Comparison of ENCODE assay signal across 20 cellular contexts in genomic region chr5:133386662-133387061, GRCh38.
DNase-seq lines count a peak whose midpoint lies in the region; ATAC-seq and TF ChIP-seq lines count a peak whose summit lies in the region.
"Had no signal": no experiment of that assay in that cellular context is flagged by ENCODE, and none has a peak within 500 bp of the region (broad histone marks: within the 10 kb centered on the region; RNA-seq: fewer than 3 reads in every experiment).

No MANE protein-coding gene starts in this region.

- no peaks in the 10 kb centered on the region for H3K9me2 ChIP-seq in PC-9 (ENCODE audit: insufficient read depth)

- H3K36me3 Mint-ChIP-seq in activated T-cell treated with anti-CD3 and anti-CD28 coated beads, Interleukin-2, amount 50 U/mL, for 72 hours (ENCODE audit: insufficient read depth in 2 of 2) = no peaks in the 10 kb centered on the region
- no peaks in the 10 kb centered on the region for H3K36me3 Mint-ChIP-seq in activated T-cell treated with anti-CD3 and anti-CD28 coated beads, Interleukin-2, amount 50 U/mL, for 4 hours (ENCODE audit: insufficient read depth)
- H3K36me3 Mint-ChIP-seq in T-helper 17 cell (ENCODE audit: low read depth) (no peaks in the 10 kb centered on the region), osteocyte (ENCODE audit: unreplicated experiment) (no peaks in the 10 kb centered on the region), endothelial cell (ENCODE audit: low read depth, unreplicated experiment) (no peaks in the 10 kb centered on the region)
- H3K36me3 Mint-ChIP-seq: CD8-positive, alpha-beta T cell had no signal

- ATAC-seq in activated T-cell treated with anti-CD3 and anti-CD28 coated beads, Interleukin-2, amount 50 U/mL, for 72 hours (replicated peaks in 1 of 2) = peak; percentile 41 to 69
- ATAC-seq in activated T-cell treated with anti-CD3 and anti-CD28 coated beads, Interleukin-2, amount 50 U/mL, for 4 hours = no peak
- ATAC-seq in T-helper 17 cell (peak; percentile 44), HG02884 (IDR thresholded peaks at IDR 0.05; ENCODE audit: unreplicated experiment) (no peak)
- ATAC-seq: CD8-positive, alpha-beta T cell; K562; Right ventricle myocardium inferior had no signal

- no peaks in the 10 kb centered on the region for H4K20me1 ChIP-seq in PC-9 (ENCODE audit: insufficient read depth)
- H4K20me1 ChIP-seq: BLaER1 treated with 17β-estradiol and CSF1 and Interleukin-3, amounts not matched to agents 10 nM and 100 nM had no signal

- H3K4me1 Mint-ChIP-seq in activated T-cell treated with anti-CD3 and anti-CD28 coated beads, Interleukin-2, amount 50 U/mL, for 72 hours (ENCODE audit: low read depth) = peaks cover 4% of the 10 kb centered on the region
- peaks cover 2% of the 10 kb centered on the region for H3K4me1 Mint-ChIP-seq in activated T-cell treated with anti-CD3 and anti-CD28 coated beads, Interleukin-2, amount 50 U/mL, for 4 hours (ENCODE audit: low read depth)
- H3K4me1 Mint-ChIP-seq in T-helper 17 cell = peaks cover 4% of the 10 kb centered on the region
- no peaks in the 10 kb centered on the region for H3K4me1 Mint-ChIP-seq in osteocyte (ENCODE audit: unreplicated experiment)
- H3K4me1 Mint-ChIP-seq in endothelial cell (ENCODE audit: unreplicated experiment) = peaks cover 3% of the 10 kb centered on the region

- no peaks in the 10 kb centered on the region for H3F3A ChIP-seq in PC-9 (ENCODE audit: insufficient read depth, low read depth)

- no peaks in the 10 kb centered on the region for H3K4me1 ChIP-seq in PC-9 (replicated peaks; ENCODE audit: insufficient read depth)

- peak; percentile 14 to 21 for DNase-seq in activated T-cell treated with anti-CD3 and anti-CD28 coated beads, Interleukin-2, amount 50 U/mL, for 72 hours
- DNase-seq in activated T-cell treated with anti-CD3 and anti-CD28 coated beads, Interleukin-2, amount 50 U/mL, for 4 hours = no peak
- DNase-seq in T-helper 17 cell (no peak), osteocyte (ENCODE audit: extremely low spot score, unreplicated experiment) (peak; percentile 34), endothelial cell (ENCODE audit: low spot score) (no peak), PC-9 (no peak)
- peak; percentile 40 for DNase-seq in activated CD8-positive, alpha-beta memory T cell treated with anti-CD3 and anti-CD28 coated beads, Interleukin-2, amount 50 U/mL, for 48 hours
- DNase-seq: Calu3; EL; GOT3; NCI-H1105; NCI-H2081 treated with DMSO at 0.1 percent for 48 hours; NCI-H446 treated with DMSO at 0.1 percent for 48 hours; NCI-H69; NK-92 treated with Interleukin-12 subunit alpha and Interleukin-12 subunit beta, amount 100 ng/mL, for 24 hours had no signal

- no TSS peak for BruUV-seq in PC-9 (replicated peaks; lab: Mats Ljungman, UMichigan)

- no peaks in the 10 kb centered on the region for H3K79me2 ChIP-seq in PC-9 (ENCODE audit: low read depth)

- TF ChIP-seq CTCF in osteocyte (IDR thresholded peaks at IDR 0.05) (no peak), endothelial cell (IDR thresholded peaks at IDR 0.05; ENCODE audit: unreplicated experiment) (no peak), PC-9 (conservative IDR thresholded peaks at IDR 0.05) (no peak)

- H2AFZ ChIP-seq in PC-9 = no peak overlapping the region

- POLR2A ChIA-PET in PC-9 (lab: Charles Lee; ENCODE audit: unreplicated experiment) = no interaction called here

- H3K4me2 ChIP-seq in PC-9 = no peak overlapping the region
- H3K4me2 ChIP-seq: BLaER1 treated with 17β-estradiol and CSF1 and Interleukin-3, amounts not matched to agents 10 nM and 100 nM had no signal

- H3K27ac Mint-ChIP-seq in activated T-cell treated with anti-CD3 and anti-CD28 coated beads, Interleukin-2, amount 50 U/mL, for 72 hours = no peak overlapping the region
- peak overlapping the region; percentile 27 for H3K27ac Mint-ChIP-seq in T-helper 17 cell
- no peak overlapping the region for H3K27ac Mint-ChIP-seq in osteocyte (ENCODE audit: unreplicated experiment)
- H3K27ac Mint-ChIP-seq in endothelial cell (ENCODE audit: unreplicated experiment) = no peak overlapping the region
- H3K27ac Mint-ChIP-seq: CD8-positive, alpha-beta T cell had no signal

- H3K36me3 ChIP-seq in PC-9 (ENCODE audit: low read depth) = no peaks in the 10 kb centered on the region
- H3K36me3 ChIP-seq: BLaER1 treated with 17β-estradiol and CSF1 and Interleukin-3, amounts not matched to agents 10 nM and 100 nM had no signal

- H3K4me3 Mint-ChIP-seq in activated T-cell treated with anti-CD3 and anti-CD28 coated beads, Interleukin-2, amount 50 U/mL, for 72 hours = no peak overlapping the region
- H3K4me3 Mint-ChIP-seq in activated T-cell treated with anti-CD3 and anti-CD28 coated beads, Interleukin-2, amount 50 U/mL, for 4 hours = no peak overlapping the region
- no peak overlapping the region for H3K4me3 Mint-ChIP-seq in T-helper 17 cell
- no peak overlapping the region for H3K4me3 Mint-ChIP-seq in osteocyte (ENCODE audit: unreplicated experiment)
- H3K4me3 Mint-ChIP-seq in endothelial cell (ENCODE audit: unreplicated experiment) = no peak overlapping the region
- H3K4me3 Mint-ChIP-seq: CD8-positive, alpha-beta T cell had no signal

- CTCF ChIA-PET in PC-9 (lab: Charles Lee) = no interaction called here

- H3K27me3 Mint-ChIP-seq in activated T-cell treated with anti-CD3 and anti-CD28 coated beads, Interleukin-2, amount 50 U/mL, for 72 hours (ENCODE audit: low read depth) = peaks cover 42% of the 10 kb centered on the region
- H3K27me3 Mint-ChIP-seq in activated T-cell treated with anti-CD3 and anti-CD28 coated beads, Interleukin-2, amount 50 U/mL, for 4 hours (ENCODE audit: low read depth) = peaks cover 15% of the 10 kb centered on the region
- H3K27me3 Mint-ChIP-seq in T-helper 17 cell (peaks cover 67% of the 10 kb centered on the region), osteocyte (ENCODE audit: unreplicated experiment) (peaks cover 36% of the 10 kb centered on the region), endothelial cell (ENCODE audit: unreplicated experiment) (peaks cover 4% of the 10 kb centered on the region)

- intact Hi-C loops in PC-9 (cut with micrococcal nuclease; ENCODE audit: unreplicated experiment) = no loop called here

- no peak overlapping the region for H3K4me3 ChIP-seq in PC-9
- H3K4me3 ChIP-seq: BLaER1 treated with 17β-estradiol and CSF1 and Interleukin-3, amounts not matched to agents 10 nM and 100 nM; K562 had no signal

- H3K9me3 ChIP-seq in T-helper 17 cell (ENCODE audit: control insufficient read depth, low read length, poor library complexity, severe bottlenecking) (no peaks in the 10 kb centered on the region), PC-9 (ENCODE audit: insufficient read depth, low read depth) (no peaks in the 10 kb centered on the region)
- H3K9me3 ChIP-seq: BLaER1 treated with 17β-estradiol and CSF1 and Interleukin-3, amounts not matched to agents 10 nM and 100 nM had no signal

- no peaks in the 10 kb centered on the region for H3K27me3 ChIP-seq in PC-9 (ENCODE audit: insufficient read depth, low read depth)
- H3K27me3 ChIP-seq: BLaER1 treated with 17β-estradiol and CSF1 and Interleukin-3, amounts not matched to agents 10 nM and 100 nM had no signal

- H3K9me3 Mint-ChIP-seq in activated T-cell treated with anti-CD3 and anti-CD28 coated beads, Interleukin-2, amount 50 U/mL, for 72 hours = no peaks in the 10 kb centered on the region
- no peaks in the 10 kb centered on the region for H3K9me3 Mint-ChIP-seq in activated T-cell treated with anti-CD3 and anti-CD28 coated beads, Interleukin-2, amount 50 U/mL, for 4 hours
- H3K9me3 Mint-ChIP-seq in osteocyte (ENCODE audit: unreplicated experiment) (no peaks in the 10 kb centered on the region), endothelial cell (ENCODE audit: unreplicated experiment) (no peaks in the 10 kb centered on the region)
- H3K9me3 Mint-ChIP-seq: CD8-positive, alpha-beta T cell had no signal

- no peak overlapping the region for H3K27ac ChIP-seq in PC-9
- H3K27ac ChIP-seq: BLaER1 treated with 17β-estradiol and CSF1 and Interleukin-3, amounts not matched to agents 10 nM and 100 nM had no signal

Comparison
In these comparisons a context has a peak if more than half of its experiments do, and no peak if none do; other contexts are left out.
1. ATAC-seq: peak in activated T-cell treated with anti-CD3 and anti-CD28 coated beads, Interleukin-2, amount 50 U/mL, for 72 hours (2 of 2) and T-helper 17 cell (single experiment); none in activated T-cell treated with anti-CD3 and anti-CD28 coated beads, Interleukin-2, amount 50 U/mL, for 4 hours (0 of 2) and HG02884 (single experiment).
2. DNase-seq: peak in activated T-cell treated with anti-CD3 and anti-CD28 coated beads, Interleukin-2, amount 50 U/mL, for 72 hours (2 of 2), activated CD8-positive, alpha-beta memory T cell treated with anti-CD3 and anti-CD28 coated beads, Interleukin-2, amount 50 U/mL, for 48 hours (single experiment) and osteocyte (single experiment); none in activated T-cell treated with anti-CD3 and anti-CD28 coated beads, Interleukin-2, amount 50 U/mL, for 4 hours (single experiment), T-helper 17 cell (0 of 3), endothelial cell (single experiment) and PC-9 (0 of 2).